In genomic region chr7:89247207-89247606, GRCh38 we compare ENCODE assay signal across 26 cellular contexts.
"Had no signal": no experiment of that assay in that cellular context is flagged by ENCODE, and none has a peak within 500 bp of the region (broad histone marks: within the 10 kb centered on the region; RNA-seq: fewer than 3 reads in every experiment).

No MANE protein-coding gene starts in this region.

- H3K9me3 ChIP-seq: SJCRH30 had no signal

- H3K4me1 ChIP-seq: Peyer's patch had no signal

- H3K4me3 ChIP-seq: Peyer's patch, SJCRH30 had no signal

- H3K36me3 ChIP-seq: Peyer's patch, SJCRH30 had no signal

- H3K27ac ChIP-seq: Peyer's patch, RWPE1, SJCRH30 had no signal

- H3K27me3 ChIP-seq: Peyer's patch, SJCRH30 had no signal

- DNase-seq: activated B cell treated with CpG ODN at 0.5 μM for 24 hours; activated CD4-positive, alpha-beta memory T cell treated with anti-CD3 and anti-CD28 coated beads for 36 hours; activated CD4-positive, alpha-beta T cell treated with anti-CD3 and anti-CD28 coated beads, Interleukin-2, amount 10 ng/mL, durations not matched to agents 7 days and 5 days; activated CD8-positive, alpha-beta memory T cell treated with anti-CD3 and anti-CD28 coated beads for 24 hours; activated gamma-delta T cell; activated naive CD4-positive, alpha-beta T cell treated with anti-CD3 and anti-CD28 coated beads for 36 hours; activated T-cell treated with anti-CD3 and anti-CD28 coated beads, Interleukin-2, amount 50 U/mL, for 48 hours; amygdala; KG1; MV-4-11; NCI-H1092 treated with DMSO at 0.1 percent for 48 hours; NCI-H1417 treated with DMSO at 0.1 percent for 48 hours; NCI-H1694; NCI-H2029; NCI-H2107; NCI-H2171 treated with DMSO at 0.1 percent for 48 hours; NCI-H226; NCI-H526; NCI-H774; OCI-M1; Peyer's patch; Right ventricle myocardium superior; SJCRH30; T-helper 17 cell; T-helper 9 cell had no signal
